In genomic region chr5:173623296-173623771, GRCh38 we compare ENCODE assay signal across 18 cellular contexts. TPM values are rescaled to one million over a fixed set of nuclear protein-coding genes. Genes with fewer than 3 reads are reported as not detected.
DNase-seq lines count a peak whose midpoint lies in the region; ATAC-seq, FAIRE-seq and TF ChIP-seq lines count a peak whose summit lies in the region.
"Had no signal": no experiment of that assay in that cellular context is flagged by ENCODE, and none has a peak within 500 bp of the region (broad histone marks: within the 10 kb centered on the region; RNA-seq: fewer than 3 reads in every experiment).

No MANE protein-coding gene starts in this region.

- H3K27ac ChIP-seq in mammary epithelial cell (ENCODE audit: insufficient read depth, low read depth, low read length) (no peak overlapping the region), colonic mucosa (no peak overlapping the region), HepG2 (ENCODE audit: extremely low read length, insufficient read depth, low read length) (no peak overlapping the region)
- H3K27ac ChIP-seq: BLaER1 had no signal

- TF ChIP-seq CTCF in mammary epithelial cell (conservative IDR thresholded peaks at IDR 0.05 in 1 of 2, IDR thresholded peaks at IDR 0.05 in 1 of 2; ENCODE audit: extremely low read depth in 1 of 2, insufficient read depth in 1 of 2, low read depth in 1 of 2, low read length in 2 of 2) (no peak), MCF 10A (IDR thresholded peaks at IDR 0.05; ENCODE audit: unreplicated experiment) (no peak), colonic mucosa (IDR thresholded peaks at IDR 0.05) (no peak), HepG2 (CRISPR knock-in tag; IDR thresholded peaks at IDR 0.05) (no peak)

- intact Hi-C loops in mammary epithelial cell (cut with micrococcal nuclease): loop anchor here (1.0 kb wide), 1 partner anchor 350 kb away; no protein-coding TSS in a partner anchor
- intact Hi-C loops in MCF 10A (cut with micrococcal nuclease): no loop called here
- intact Hi-C loops in colonic mucosa (cut with DNase I): loop anchor here (10.0 kb wide), 2 partner anchors 131 to 691 kb away; no protein-coding TSS in a partner anchor
- intact Hi-C loops in HepG2 (cut with micrococcal nuclease; ENCODE audit: unreplicated experiment): loop anchor here (5.0 kb wide), 1 partner anchor 49 kb away; no protein-coding TSS in a partner anchor

- DNase-seq in mammary epithelial cell (peak; percentile 53), MCF 10A (ENCODE audit: unreplicated experiment) (no peak), colonic mucosa (peak; percentile 69), HepG2 (ENCODE audit: low spot score) (peak; percentile 67), germinal center (ENCODE audit: low spot score) (no peak), CD1c-positive myeloid dendritic cell (ENCODE audit: extremely low spot score) (no peak), NCI-H2081 treated with DMSO at 0.1 percent for 48 hours (lab: John Stamatoyannopoulos, UW) (no peak), foreskin melanocyte (no peak)
- DNase-seq: 8988T; DND-41; NCI-H1417; NCI-H1930; NCI-H526; NK-92 treated with Interleukin-12 subunit alpha and Interleukin-12 subunit beta, amount 100 ng/mL, for 24 hours; OCI-M1 had no signal

- H3K4me3 ChIP-seq in mammary epithelial cell (replicated peaks in 1 of 3; ENCODE audit: insufficient read depth in 1 of 3, low read depth in 2 of 3, low read length in 3 of 3) (no peak overlapping the region), colonic mucosa (no peak overlapping the region), HepG2 (replicated peaks in 1 of 3; ENCODE audit: insufficient read depth in 1 of 3, low read depth in 2 of 3, low read length in 3 of 3) (no peak overlapping the region)
- H3K4me3 ChIP-seq: BLaER1 had no signal

- POLR2A ChIA-PET in MCF 10A (lab: Yijun Ruan, JAX): interaction anchor here (0.7 to 9.6 kb wide), 3 partner anchors 201 to 350 kb away, joined by 3 to 64 read pairs (median 3); no protein-coding TSS in a partner anchor
- POLR2A ChIA-PET in HepG2 (lab: Yijun Ruan, JAX): interaction anchor here (1.1 to 1.7 kb wide), 8 partner anchors 10 to 350 kb away, joined by 3 to 6 read pairs (median 4); partner anchors contain the start of gene CPEB4

- no peaks in the 10 kb centered on the region for H3K27me3 ChIP-seq in mammary epithelial cell (ENCODE audit: insufficient read depth, low read length)
- no peaks in the 10 kb centered on the region for H3K27me3 ChIP-seq in colonic mucosa
- peaks cover 0 to 1% of the 10 kb centered on the region in 2 experiments; a peak in 1 of 5 replicates for H3K27me3 ChIP-seq in HepG2 (ENCODE audit: control insufficient read depth in 1 of 2, insufficient read depth in 2 of 2, low read length in 2 of 2)
- H3K27me3 ChIP-seq: BLaER1 had no signal

- no peaks in the 10 kb centered on the region for H3K4me1 ChIP-seq in mammary epithelial cell (ENCODE audit: insufficient read depth, low read length)
- no peaks in the 10 kb centered on the region for H3K4me1 ChIP-seq in colonic mucosa
- peaks cover 79% of the 10 kb centered on the region for H3K4me1 ChIP-seq in HepG2 (ENCODE audit: insufficient read depth, low read length)
- H3K4me1 ChIP-seq: BLaER1 had no signal

- dilution Hi-C loops in mammary epithelial cell (cut with HindIII; ENCODE audit: low sequenced_read_pairs): loop anchor here (25.0 kb wide), 1 partner anchor 364 kb away; the partner anchor contains the start of gene C5orf47

- TF ChIP-seq EP300 in HepG2 (IDR thresholded peaks at IDR 0.05; ENCODE audit: low read depth in 2 of 2, low read length in 2 of 2) (peak in 1 of 2 experiments; percentile 88; a peak in 2 of 4 replicates), HepG2 (CRISPR knock-in tag; IDR thresholded peaks at IDR 0.05; ENCODE audit: borderline replicate concordance) (peak; percentile 75)

- in situ Hi-C loops in mammary epithelial cell (cut with MboI; ENCODE audit: low sequenced_read_pairs in 2 of 2) (loop anchor here (5.0 to 25.0 kb wide), 3 partner anchors 344 to 911 kb away; no protein-coding TSS in a partner anchor), HepG2 (cut with HindIII; ENCODE audit: extremely low pct_ligation_motif_present, low pct_unique_long_range_greater_than_20kb) (no loop called here)

- H3K4me2 ChIP-seq in mammary epithelial cell (ENCODE audit: insufficient read depth, low read depth, low read length): no peak overlapping the region
- H3K4me2 ChIP-seq in HepG2 (ENCODE audit: low read depth, low read length): peak overlapping the region; percentile 39; the same call in 1 of the 2 replicates
- H3K4me2 ChIP-seq: BLaER1 had no signal

- H3K4me1 Mint-ChIP-seq in MCF 10A (ENCODE audit: insufficient read depth, unreplicated experiment): peaks cover 6% of the 10 kb centered on the region

- no peaks in the 10 kb centered on the region for H3K36me3 ChIP-seq in mammary epithelial cell (ENCODE audit: insufficient read depth, low read length)
- no peaks in the 10 kb centered on the region for H3K36me3 ChIP-seq in colonic mucosa
- no peaks in the 10 kb centered on the region for H3K36me3 ChIP-seq in HepG2 (replicated peaks in 1 of 2; ENCODE audit: control insufficient read depth in 1 of 2, insufficient read depth in 2 of 2, low read length in 2 of 2)
- H3K36me3 ChIP-seq: BLaER1 had no signal

- CTCF ChIA-PET in mammary epithelial cell (lab: Charles Lee; ENCODE audit: low non-redundant PET) (interaction anchor here (0.5 to 0.7 kb wide), 3 partner anchors 295 to 339 kb away, joined by 3 to 5 read pairs (median 3); no protein-coding TSS in a partner anchor), MCF 10A (lab: Yijun Ruan, JAX) (interaction anchor here (0.6 to 13.3 kb wide), 13 partner anchors 23 to 802 kb away, joined by 3 to 334 read pairs (median 3); partner anchors contain the start of gene NSG2), HepG2 (lab: Yijun Ruan, JAX; ENCODE audit: low intra/inter-chr PET ratio, low total read pairs) (no interaction called here)

- H3K79me2 ChIP-seq in mammary epithelial cell (ENCODE audit: insufficient read depth, low read length) (no peaks in the 10 kb centered on the region), HepG2 (ENCODE audit: insufficient read depth, low read length) (no peaks in the 10 kb centered on the region)

- H3K9me3 ChIP-seq in mammary epithelial cell (replicated peaks; ENCODE audit: insufficient read depth, low read length) (no peaks in the 10 kb centered on the region), colonic mucosa (no peaks in the 10 kb centered on the region), HepG2 (ENCODE audit: low read length) (no peaks in the 10 kb centered on the region)
- H3K9me3 ChIP-seq: BLaER1 had no signal

- FAIRE-seq in HepG2 (lab: Jason Lieb, UNC): peak; percentile 18
- FAIRE-seq: G401.6 had no signal

- no peak for TF ChIP-seq RAD21 in HepG2 (CRISPR knock-in tag; IDR thresholded peaks at IDR 0.05)

- no peaks in the 10 kb centered on the region for H4K20me1 ChIP-seq in mammary epithelial cell (ENCODE audit: insufficient read depth, low read length)
- H4K20me1 ChIP-seq in HepG2 (ENCODE audit: insufficient read depth, low read length): no peaks in the 10 kb centered on the region
- H4K20me1 ChIP-seq: BLaER1 had no signal

- peak; percentile 77 for ATAC-seq in HepG2
- ATAC-seq: HCT116 had no signal

- H3K27me3 Mint-ChIP-seq in MCF 10A (ENCODE audit: insufficient read depth, unreplicated experiment): no peaks in the 10 kb centered on the region

- H2AFZ ChIP-seq in mammary epithelial cell (ENCODE audit: low read depth, low read length) (peak overlapping the region; percentile 12), HepG2 (ENCODE audit: low read length) (no peak overlapping the region)

- no peak overlapping the region for H3K4me3 Mint-ChIP-seq in MCF 10A (ENCODE audit: unreplicated experiment)

- BruUV-seq in mammary epithelial cell (replicated peaks; lab: Mats Ljungman, UMichigan) (no TSS peak), MCF 10A (replicated peaks; lab: Mats Ljungman, UMichigan) (no TSS peak), HepG2 (replicated peaks; lab: Mats Ljungman, UMichigan) (no TSS peak)

- no peak for TF ChIP-seq POLR2A in HepG2 (IDR thresholded peaks at IDR 0.05; ENCODE audit: insufficient read depth in 1 of 2, low read depth in 2 of 2, low read length in 2 of 2)

- H3K9ac ChIP-seq in mammary epithelial cell (ENCODE audit: insufficient read depth, low read length) (no peak overlapping the region), colonic mucosa (ENCODE audit: low read depth in 2 of 2, low read length in 2 of 2) (no peak overlapping the region), HepG2 (ENCODE audit: insufficient read depth, low read depth, low read length) (no peak overlapping the region)
- H3K9ac ChIP-seq: BLaER1 had no signal

- no peaks in the 10 kb centered on the region for H3K9me3 Mint-ChIP-seq in MCF 10A (ENCODE audit: unreplicated experiment)

- peaks cover 6% of the 10 kb centered on the region for H3K36me3 Mint-ChIP-seq in MCF 10A (ENCODE audit: insufficient read depth, unreplicated experiment)

- 80% methylated on average over 9 of the region's 10 CpGs for WGBS in mammary epithelial cell (ENCODE audit: low coverage, missing lambda C conversion rate)
- WGBS in HepG2 (ENCODE audit: low lambda C conversion rate): under 1% methylated on average over 9 of the region's 10 CpGs

- no peak overlapping the region for H3K27ac Mint-ChIP-seq in MCF 10A (ENCODE audit: low read depth, unreplicated experiment)

RNA-seq across cellular contexts. Expression of gene BOD1, which starts 6.9 kb away (rescaled TPM):
- total RNA-seq in mammary epithelial cell: 10 to 100 TPM; 50.5 to 57.3 TPM
- 41.4 TPM for polyA plus RNA-seq in mammary epithelial cell
- polyA minus RNA-seq in mammary epithelial cell: 61.8 TPM
- total RNA-seq in MCF 10A (2022): 129 and 139 TPM in 2 replicates
- 10 to 100 TPM; 24.4 to 31.1 TPM for total RNA-seq in colonic mucosa
- 103 and 107 TPM in 2 replicates for total RNA-seq in HepG2 (2016; rRNA removed; fragmentation: Illumina TruSeq; extraction: Trizol)
- 294 and 338 TPM in 2 replicates for total RNA-seq in HepG2 (2016; cell fraction: cytosol; rRNA removed; fragmentation: Illumina TruSeq; extraction: Trizol; ENCODE audit: low read depth)
- total RNA-seq in HepG2 (2016; cell fraction: insoluble cytoplasmic fraction; rRNA removed; fragmentation: Illumina TruSeq; extraction: Trizol): 97.4 and 104 TPM in 2 replicates
- total RNA-seq in HepG2 (2016; cell fraction: membrane; rRNA removed; fragmentation: Illumina TruSeq; extraction: Trizol): 322 and 357 TPM in 2 replicates
- total RNA-seq in HepG2 (2016; cell fraction: nucleus; rRNA removed; fragmentation: Illumina TruSeq; extraction: Trizol): 52.9 and 56.3 TPM in 2 replicates
- polyA plus RNA-seq in HepG2 (2011; rRNA removed): 68.6 and 81.5 TPM in 2 replicates
- 64.4 and 81.3 TPM in 2 replicates for polyA plus RNA-seq in HepG2 (2011; cell fraction: cytosol; rRNA removed)
- 46.1 and 59.4 TPM in 2 replicates for polyA plus RNA-seq in HepG2 (2011; cell fraction: nucleus; rRNA removed)
- 97.1 and 100 TPM in 2 replicates for polyA plus RNA-seq in HepG2 (2012)
- polyA plus RNA-seq in HepG2 (2016; cell fraction: cytosol; fragmentation: Illumina TruSeq; extraction: Trizol; ENCODE audit: low read depth): 345 and 348 TPM in 2 replicates
- 95.3 and 104 TPM in 2 replicates for polyA plus RNA-seq in HepG2 (2016; cell fraction: insoluble cytoplasmic fraction; fragmentation: Illumina TruSeq; extraction: Trizol; ENCODE audit: low read depth)
- polyA plus RNA-seq in HepG2 (2016; cell fraction: membrane; fragmentation: Illumina TruSeq; extraction: Trizol; ENCODE audit: low read depth): 290 and 313 TPM in 2 replicates
- 82.4 and 85.5 TPM in 2 replicates for polyA plus RNA-seq in HepG2 (2016; cell fraction: nucleus; fragmentation: Illumina TruSeq; extraction: Trizol; ENCODE audit: insufficient read depth, low read depth)
- polyA minus RNA-seq in HepG2 (2011; rRNA and poly(A)+ RNA removed; ENCODE audit: low replicate concordance): 36.5 and 45.8 TPM in 2 replicates
- polyA minus RNA-seq in HepG2 (2011; cell fraction: cytosol; rRNA and poly(A)+ RNA removed): 34.5 and 35.2 TPM in 2 replicates
- 47.1 and 52.1 TPM in 2 replicates for polyA minus RNA-seq in HepG2 (2011; cell fraction: nucleus; rRNA and poly(A)+ RNA removed)

Comparison
In these comparisons a context has a peak if more than half of its experiments do, and no peak if none do; other contexts are left out.
1. DNase-seq: peak in mammary epithelial cell (single experiment), colonic mucosa (single experiment) and HepG2 (single experiment); none in MCF 10A (single experiment), germinal center (single experiment), CD1c-positive myeloid dendritic cell (single experiment), NCI-H2081 treated with DMSO at 0.1 percent for 48 hours (single experiment) and foreskin melanocyte (single experiment).